12 cellular contexts compared by ENCODE assay signal in the genomic region with DNA sequence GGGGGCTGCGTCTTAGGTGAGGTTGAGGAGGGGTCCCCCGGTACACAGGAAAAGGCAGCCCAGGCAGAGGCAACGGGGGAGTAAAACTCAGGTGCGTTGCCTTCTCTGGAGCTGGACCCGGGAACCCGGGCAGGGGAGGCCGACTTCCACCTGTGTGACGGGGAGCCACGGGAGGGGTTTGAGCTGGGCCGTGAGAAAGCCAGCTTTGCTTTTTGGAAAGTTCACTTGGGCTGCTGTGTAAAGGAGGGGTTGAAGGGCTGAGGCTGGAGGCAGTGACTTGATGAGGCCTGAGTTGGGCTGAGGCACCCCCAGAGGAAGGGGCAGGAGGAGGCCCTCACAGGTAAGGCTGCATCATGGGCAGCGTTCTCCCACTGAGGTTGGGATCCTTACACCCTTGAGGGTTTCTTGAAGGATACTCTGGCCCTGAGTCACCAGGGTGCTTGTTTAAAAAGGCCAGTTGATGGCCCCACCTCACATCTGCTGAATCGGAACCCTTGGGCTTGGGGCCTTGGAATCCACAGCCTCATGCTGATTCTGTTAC. TPM values are rescaled to one million over a fixed set of nuclear protein-coding genes. Genes with fewer than 3 reads are reported as not detected.
DNase-seq lines count a peak whose midpoint lies in the region; ATAC-seq, FAIRE-seq and TF ChIP-seq lines count a peak whose summit lies in the region.
"Had no signal": no experiment of that assay in that cellular context is flagged by ENCODE, and none has a peak within 500 bp of the region (broad histone marks: within the 10 kb centered on the region; RNA-seq: fewer than 3 reads in every experiment).

No MANE protein-coding gene starts in this region.

- H3K4me1 ChIP-seq in GM23248 (ENCODE audit: insufficient read depth) = peaks cover 33% of the 10 kb centered on the region
- H3K4me1 ChIP-seq in astrocyte (ENCODE audit: insufficient read depth, low read length) = peaks cover 27% of the 10 kb centered on the region
- H3K4me1 ChIP-seq in stomach = peaks cover 24 to 50% (median 33%) of the 10 kb centered on the region in 4 donors

- WGBS in GM23248 (ENCODE audit: low coverage in 1 of 2, low lambda C conversion rate in 2 of 2, missing lambda C conversion rate in 2 of 2), 2 experiments = 38 to 49% methylated on average over 11 to 12 of the region's 12 CpGs
- 68 to 81% (median 73%) methylated on average over 12 of the region's 12 CpGs for WGBS in stomach, 5 donors

- TF ChIP-seq POLR2A in stomach (IDR thresholded peaks at IDR 0.05) = no peak

- H3K36me3 ChIP-seq in GM23248 (ENCODE audit: low read depth) = no peaks in the 10 kb centered on the region
- H3K36me3 ChIP-seq in astrocyte (ENCODE audit: insufficient read depth, low read length) = no peaks in the 10 kb centered on the region
- no peaks in the 10 kb centered on the region for H3K36me3 ChIP-seq in stomach
- H3K36me3 ChIP-seq: SJSA1, thyroid gland had no signal

- intact Hi-C loops in stomach (cut with DNase I; ENCODE audit: low total_unique reads) = no loop called here

- H3K79me2 ChIP-seq in GM23248 (ENCODE audit: insufficient read depth) (no peaks in the 10 kb centered on the region), astrocyte (ENCODE audit: insufficient read depth, low read length) (no peaks in the 10 kb centered on the region)

- H3K9ac ChIP-seq in GM23248 (peak overlapping the region; percentile 77), astrocyte (ENCODE audit: low read length) (peak overlapping the region; percentile 68)

- H3K27me3 Mint-ChIP-seq in astrocyte (ENCODE audit: low read depth, unreplicated experiment) = peaks cover 25% of the 10 kb centered on the region
- H3K27me3 Mint-ChIP-seq in activated T-cell treated with anti-CD3 and anti-CD28 coated beads, Interleukin-2, amount 50 U/mL, for 4 hours (ENCODE audit: low read depth) = peaks cover 33% of the 10 kb centered on the region

- no peaks in the 10 kb centered on the region for H3K27me3 ChIP-seq in GM23248 (replicated peaks; ENCODE audit: insufficient read depth)
- H3K27me3 ChIP-seq in astrocyte (ENCODE audit: insufficient read depth, low read length) = no peaks in the 10 kb centered on the region
- H3K27me3 ChIP-seq in stomach = peaks cover 0 to 16% (median 6%) of the 10 kb centered on the region in 3 donors
- H3K27me3 ChIP-seq: SJSA1, thyroid gland had no signal

- DNase-seq in GM23248 = peak; percentile 58
- DNase-seq in astrocyte (ENCODE audit: low read depth) = peak; percentile 45
- DNase-seq in iris pigment epithelial cell (ENCODE audit: low read depth) = peak; percentile 34
- DNase-seq in stomach = no peak
- no peak for DNase-seq in activated T-cell treated with anti-CD3 and anti-CD28 coated beads, Interleukin-2, amount 50 U/mL, for 4 hours
- no peak for DNase-seq in middle frontal gyrus (ENCODE audit: extremely low spot score, low spot score)
- no peak for DNase-seq in cerebellar nuclear complex (lab: John Stamatoyannopoulos, UW)
- DNase-seq: DMS153, NCI-H446 treated with DMSO at 0.1 percent for 48 hours had no signal

- H3K9me3 ChIP-seq in GM23248 (ENCODE audit: low read depth) (no peaks in the 10 kb centered on the region), astrocyte (ENCODE audit: insufficient read depth, low read depth, low read length) (no peaks in the 10 kb centered on the region), stomach (no peaks in the 10 kb centered on the region)
- H3K9me3 ChIP-seq: SJSA1, thyroid gland had no signal

- H3K4me2 ChIP-seq in GM23248 (ENCODE audit: unreplicated experiment) = peak overlapping the region; percentile 74
- peak overlapping the region; percentile 75 for H3K4me2 ChIP-seq in astrocyte (ENCODE audit: low read length)

- H3F3A ChIP-seq in GM23248 (ENCODE audit: insufficient read depth) = peaks cover 34% of the 10 kb centered on the region

- H3K4me3 Mint-ChIP-seq in astrocyte (ENCODE audit: unreplicated experiment) = peak overlapping the region; percentile 45
- no peak overlapping the region for H3K4me3 Mint-ChIP-seq in activated T-cell treated with anti-CD3 and anti-CD28 coated beads, Interleukin-2, amount 50 U/mL, for 4 hours

- H3K4me3 ChIP-seq in GM23248 = peak overlapping the region; percentile 67
- peak overlapping the region; percentile 31 for H3K4me3 ChIP-seq in astrocyte (ENCODE audit: insufficient read depth, low read depth, low read length)
- peak overlapping the region; percentile 35 to 54 (median 48) for H3K4me3 ChIP-seq in stomach
- H3K4me3 ChIP-seq: SJSA1 had no signal

- TF ChIP-seq EP300 in stomach (IDR thresholded peaks at IDR 0.05) = no peak

- H3K36me3 Mint-ChIP-seq in astrocyte (ENCODE audit: low read depth, unreplicated experiment) = no peaks in the 10 kb centered on the region
- no peaks in the 10 kb centered on the region for H3K36me3 Mint-ChIP-seq in activated T-cell treated with anti-CD3 and anti-CD28 coated beads, Interleukin-2, amount 50 U/mL, for 4 hours (ENCODE audit: insufficient read depth)

- no peak overlapping the region for H3K27ac Mint-ChIP-seq in astrocyte (ENCODE audit: unreplicated experiment)

- no peaks in the 10 kb centered on the region for H3K9me2 ChIP-seq in GM23248 (ENCODE audit: insufficient read depth)

- no peak for TF ChIP-seq CTCF in astrocyte (IDR thresholded peaks at IDR 0.05; ENCODE audit: insufficient read depth, low read depth, low read length)
- no peak for TF ChIP-seq CTCF in stomach (IDR thresholded peaks at IDR 0.05)

- no peaks in the 10 kb centered on the region for H4K20me1 ChIP-seq in GM23248 (ENCODE audit: insufficient read depth)
- H4K20me1 ChIP-seq in astrocyte (ENCODE audit: insufficient read depth, low read length) = no peaks in the 10 kb centered on the region

- H3K27ac ChIP-seq in GM23248 (no peak overlapping the region), astrocyte (ENCODE audit: low read depth, low read length) (no peak overlapping the region), stomach (peak overlapping the region in 3 of 5 donors; percentile 54 to 85 (median 58))
- H3K27ac ChIP-seq: SJSA1, thyroid gland had no signal

- in situ Hi-C loops in GM23248 (cut with MboI) = no loop called here

- no peak for FAIRE-seq in astrocyte (lab: Jason Lieb, UNC)

- H3K4me1 Mint-ChIP-seq in astrocyte (ENCODE audit: low read depth, unreplicated experiment) = peaks cover 3% of the 10 kb centered on the region
- peaks cover 3% of the 10 kb centered on the region for H3K4me1 Mint-ChIP-seq in activated T-cell treated with anti-CD3 and anti-CD28 coated beads, Interleukin-2, amount 50 U/mL, for 4 hours (ENCODE audit: low read depth)

- peak overlapping the region; percentile 79 for H2AFZ ChIP-seq in GM23248
- no peak overlapping the region for H2AFZ ChIP-seq in astrocyte (ENCODE audit: low read depth, low read length)

- peaks cover 10% of the 10 kb centered on the region for H3K9me3 Mint-ChIP-seq in astrocyte (ENCODE audit: unreplicated experiment)
- no peaks in the 10 kb centered on the region for H3K9me3 Mint-ChIP-seq in activated T-cell treated with anti-CD3 and anti-CD28 coated beads, Interleukin-2, amount 50 U/mL, for 4 hours

- no peak for ATAC-seq in activated T-cell treated with anti-CD3 and anti-CD28 coated beads, Interleukin-2, amount 50 U/mL, for 4 hours

RNA-seq across cellular contexts. Expression of gene CHRDL2, which starts 47.2 kb away (rescaled TPM):
- not detected in 2 replicates for total RNA-seq in GM23248 (2014; rRNA removed; shearing (Covaris generic))
- polyA plus RNA-seq in GM23248 (2016; fragmentation: Nextera tagmentation; extraction: Ambion mirVana) (not detected in 2 replicates), stomach (10 to 100 TPM in 1 of 3 donors, 1 to 10 TPM in 1, not detected in 1; 5.4 to 38.4 TPM)
- total RNA-seq in astrocyte (not detected in 2 replicates), stomach (10 to 100 TPM in 2 of 5 donors, 1 to 10 TPM in 2, under 1 TPM in 1; 0.92 to 14.6 (median 7.2) TPM)
- total RNA-seq in activated T-cell treated with anti-CD3 and anti-CD28 coated beads, Interleukin-2, amount 50 U/mL, for 4 hours = not detected
- total RNA-seq: LHCN-M2, SJSA1, thyroid gland had no signal

Comparison
In these comparisons a context has a peak if more than half of its experiments do, and no peak if none do; other contexts are left out.
1. DNase-seq: peak in GM23248 (single experiment), astrocyte (single experiment) and iris pigment epithelial cell (single experiment); none in stomach (single experiment), activated T-cell treated with anti-CD3 and anti-CD28 coated beads, Interleukin-2, amount 50 U/mL, for 4 hours (single experiment), middle frontal gyrus (single experiment) and cerebellar nuclear complex (0 of 2).
2. H3K27ac ChIP-seq: peak in stomach (3 of 5); none in GM23248 (single experiment) and astrocyte (single experiment).
3. Peak in every context shown above with its lines, with median percentiles within 50 percentile points of each other: H3K4me3 ChIP-seq.